Comparison of ENCODE assay signal across 15 cellular contexts in genomic region chr12:67716817-67717216, GRCh38.
A peak's percentile ranks its signal among the peaks of the same experiment; 100 is the strongest.
DNase-seq lines count a peak whose midpoint lies in the region; ATAC-seq, FAIRE-seq and TF ChIP-seq lines count a peak whose summit lies in the region.
"Had no signal": no experiment of that assay in that cellular context is flagged by ENCODE, and none has a peak within 500 bp of the region (broad histone marks: within the 10 kb centered on the region; RNA-seq: fewer than 3 reads in every experiment).

No MANE protein-coding gene starts in this region.

- ATAC-seq in K562 (no peak), gastrocnemius medialis (peak; percentile 62)
- ATAC-seq: activated naive CD8-positive, alpha-beta T cell treated with anti-CD3 and anti-CD28 coated beads, Interleukin-2, amount 50 U/mL, for 24 hours; HCT116 had no signal

- no TSS peak for BruUV-seq in K562 (replicated peaks; lab: Mats Ljungman, UMichigan)

- H3K36me3 ChIP-seq in GM23248 (ENCODE audit: low read depth) (no peaks in the 10 kb centered on the region), K562 (ENCODE audit: control insufficient read depth, insufficient read depth, low read length) (no peaks in the 10 kb centered on the region), left ventricle myocardium inferior (no peaks in the 10 kb centered on the region), gastrocnemius medialis (no peaks in the 10 kb centered on the region)
- H3K36me3 ChIP-seq: stomach had no signal

- no peak for TF ChIP-seq EP300 in K562 (IDR thresholded peaks at IDR 0.05; ENCODE audit: low read length)

- H3K9me1 ChIP-seq in K562 (ENCODE audit: control insufficient read depth, insufficient read depth, low read length) = no peaks in the 10 kb centered on the region

- H3K9me2 ChIP-seq in GM23248 (ENCODE audit: insufficient read depth) = no peaks in the 10 kb centered on the region

- in situ Hi-C loops in GM23248 (cut with MboI) = no loop called here
- in situ Hi-C loops in K562 (cut with MboI) = no loop called here
- in situ Hi-C loops in gastrocnemius medialis (cut with MboI; ENCODE audit: low sequenced_read_pairs in 4 of 4) = no loop called here

- CTCF ChIA-PET in K562 (lab: Yijun Ruan, JAX; ENCODE audit: low intra/inter-chr PET ratio) = no interaction called here

- no peak for FAIRE-seq in K562 (lab: Jason Lieb, UNC)
- FAIRE-seq: G401.6 had no signal

- peak overlapping the region; percentile 16; the same call in 1 of the 2 replicates for H3K27ac ChIP-seq in GM23248
- no peak overlapping the region for H3K27ac ChIP-seq in K562 (ENCODE audit: extremely low read depth, low read depth, low read length)
- H3K27ac ChIP-seq in left ventricle myocardium inferior (replicated peaks) = peak overlapping the region; percentile 69
- peak overlapping the region in 3 of 4 donors; percentile 24 to 47 (median 33) for H3K27ac ChIP-seq in gastrocnemius medialis
- H3K27ac ChIP-seq: stomach had no signal

- H3F3A ChIP-seq in GM23248 (ENCODE audit: insufficient read depth) = peaks cover 19% of the 10 kb centered on the region

- no peak for TF ChIP-seq CTCF in K562 (IDR thresholded peaks at IDR 0.05 in 2 of 3, conservative IDR thresholded peaks at IDR 0.05 in 1 of 3; ENCODE audit: insufficient read depth in 2 of 3, low read depth in 1 of 3, low read length in 3 of 3)
- no peak for TF ChIP-seq CTCF in left ventricle myocardium inferior (IDR thresholded peaks at IDR 0.05; ENCODE audit: borderline replicate concordance)
- no peak for TF ChIP-seq CTCF in gastrocnemius medialis (IDR thresholded peaks at IDR 0.05 in 4 of 5, conservative IDR thresholded peaks at IDR 0.05 in 1 of 5)

- H4K20me1 ChIP-seq in GM23248 (ENCODE audit: insufficient read depth) = no peaks in the 10 kb centered on the region
- H4K20me1 ChIP-seq in K562 (replicated peaks; ENCODE audit: control insufficient read depth, insufficient read depth, low read length) = no peaks in the 10 kb centered on the region

- H2AFZ ChIP-seq in GM23248 (no peak overlapping the region), K562 (ENCODE audit: low read depth, low read length) (no peak overlapping the region)

- TF ChIP-seq POLR2A in K562 (conservative IDR thresholded peaks at IDR 0.05) (no peak), gastrocnemius medialis (IDR thresholded peaks at IDR 0.05) (no peak)

- H3K79me2 ChIP-seq in GM23248 (ENCODE audit: insufficient read depth) (no peaks in the 10 kb centered on the region), K562 (ENCODE audit: control insufficient read depth, insufficient read depth, low read length) (no peaks in the 10 kb centered on the region)

- H3K4me2 ChIP-seq in GM23248 (ENCODE audit: unreplicated experiment) (no peak overlapping the region), K562 (ENCODE audit: insufficient read depth, low read length) (no peak overlapping the region)

- intact Hi-C loops in K562 (cut with micrococcal nuclease) = no loop called here
- intact Hi-C loops in left ventricle myocardium inferior (cut with micrococcal nuclease) = no loop called here
- intact Hi-C loops in gastrocnemius medialis (cut with DNase I; ENCODE audit: low total_unique reads) = no loop called here

- DNase-seq in GM23248 (peak; percentile 74), K562 (ENCODE audit: extremely low read depth in 1 of 4, low spot score in 3 of 4) (no peak), left ventricle myocardium inferior (no peak), gastrocnemius medialis (no peak), NCI-H1105 treated with DMSO at 0.1 percent for 48 hours (lab: John Stamatoyannopoulos, UW) (no peak), ureter (ENCODE audit: low spot score) (no peak), SW 1271 (lab: John Stamatoyannopoulos, UW) (no peak)
- DNase-seq in activated T-cell treated with anti-CD3 and anti-CD28 coated beads, Interleukin-2, amount 50 U/mL, for 1 hour = no peak
- DNase-seq: activated naive CD8-positive, alpha-beta T cell treated with anti-CD3 and anti-CD28 coated beads, Interleukin-2, amount 50 U/mL, for 24 hours; endodermal cell; NCI-H774; stimulated activated CD4-positive, alpha-beta T cell treated with anti-CD3 and anti-CD28 coated beads, Interleukin-4, amount 100 ng/mL, for 4 hours; stomach had no signal

- H3K9me3 ChIP-seq in GM23248 (ENCODE audit: low read depth) (no peaks in the 10 kb centered on the region), K562 (replicated peaks; ENCODE audit: control insufficient read depth, insufficient read depth, low read depth, low read length) (no peaks in the 10 kb centered on the region), left ventricle myocardium inferior (replicated peaks) (no peaks in the 10 kb centered on the region), gastrocnemius medialis (no peaks in the 10 kb centered on the region)
- H3K9me3 ChIP-seq: stomach had no signal

- H3K27me3 ChIP-seq in GM23248 (replicated peaks; ENCODE audit: insufficient read depth) (no peaks in the 10 kb centered on the region), K562 (ENCODE audit: control insufficient read depth in 2 of 2, insufficient read depth in 2 of 2, low read length in 2 of 2) (0 out of 5 replicates have a peak, but pooled peaks cover 0 to 2% of the 10 kb centered on the region in 2 experiments), left ventricle myocardium inferior (ENCODE audit: low read depth) (no peaks in the 10 kb centered on the region), gastrocnemius medialis (no peaks in the 10 kb centered on the region)
- H3K27me3 ChIP-seq: stomach had no signal

- POLR2A ChIA-PET in K562 (lab: Yijun Ruan, JAX) = interaction anchor here (0.6 to 0.7 kb wide), 2 partner anchors 14 to 50 kb away, joined by 3 to 4 read pairs; no protein-coding TSS in a partner anchor

- H3K4me1 ChIP-seq in GM23248 (ENCODE audit: insufficient read depth) (peaks cover 21% of the 10 kb centered on the region), K562 (replicated peaks in 1 of 2; ENCODE audit: control insufficient read depth in 2 of 2, insufficient read depth in 2 of 2, low read length in 2 of 2) (no peaks in the 10 kb centered on the region), left ventricle myocardium inferior (peaks cover 36% of the 10 kb centered on the region), gastrocnemius medialis (peaks cover 16 to 22% of the 10 kb centered on the region in 2 donors)

- H3K9ac ChIP-seq in GM23248 (no peak overlapping the region), K562 (ENCODE audit: insufficient read depth in 1 of 2, low read depth in 2 of 2, low read length in 2 of 2) (no peak overlapping the region)

- H3K4me3 ChIP-seq in GM23248 (no peak overlapping the region), K562 (no peak overlapping the region), left ventricle myocardium inferior (no peak overlapping the region), gastrocnemius medialis (no peak overlapping the region)
- H3K4me3 ChIP-seq: stomach had no signal

- TF ChIP-seq RAD21 in K562 (CRISPR knock-in tag; conservative IDR thresholded peaks at IDR 0.05 in 1 of 2, IDR thresholded peaks at IDR 0.05 in 1 of 2) = no peak

- 0 to 8% methylated on average over 1 of the region's 1 CpG for WGBS in GM23248 (ENCODE audit: low coverage in 1 of 2, low lambda C conversion rate in 2 of 2, missing lambda C conversion rate in 2 of 2), 2 experiments
- WGBS in K562 (ENCODE audit: insufficient coverage, low coverage, missing lambda C conversion rate) = 0% methylated on average over 1 of the region's 1 CpG

TF ChIP-seq in K562, 482 proteins besides CTCF, POLR2A, EP300 and RAD21 (continues in another document):
- TF ChIP-seq ZNF586 (CRISPR knock-in tag; conservative IDR thresholded peaks at IDR 0.05) = no peak
